ENCODE assay signal across 30 cellular contexts in genomic region chrX:3516051-3516541, GRCh38.
DNase-seq lines count a peak whose midpoint lies in the region; ATAC-seq, FAIRE-seq and TF ChIP-seq lines count a peak whose summit lies in the region.
"Had no signal": no experiment of that assay in that cellular context is flagged by ENCODE, and none has a peak within 500 bp of the region (broad histone marks: within the 10 kb centered on the region; RNA-seq: fewer than 3 reads in every experiment).

No MANE protein-coding gene starts in this region.

- H3K9me3 Mint-ChIP-seq in astrocyte (ENCODE audit: unreplicated experiment) (peaks cover 7% of the 10 kb centered on the region), immature natural killer cell (peaks cover 0 to 1% (median 0%) of the 10 kb centered on the region in 6 donors)
- H3K9me3 Mint-ChIP-seq: activated CD4-positive, alpha-beta T cell treated with anti-CD3 and anti-CD28 coated beads, Interleukin-2, amount 10 ng/mL, durations not matched to agents 24 days and 14 days; effector memory CD8-positive, alpha-beta T cell; T-helper 1 cell treated with Interleukin-12 subunit alpha and Interleukin-12 subunit beta and Interleukin-4 antibody, amounts not matched to agents 30 μg/mL and 1 μg/mL, for 36 hours had no signal

- 78 to 86% (median 82%) methylated on average over 6 of the region's 6 CpGs for WGBS in heart left ventricle, 4 donors
- WGBS in aorta, 2 donors: 87 to 92% methylated on average over 6 of the region's 6 CpGs

- H3K36me3 ChIP-seq in ACC112 (ENCODE audit: insufficient read depth, low read length): no peaks in the 10 kb centered on the region
- no peaks in the 10 kb centered on the region for H3K36me3 ChIP-seq in astrocyte (ENCODE audit: insufficient read depth, low read length)
- H3K36me3 ChIP-seq in heart left ventricle: no peaks in the 10 kb centered on the region
- no peaks in the 10 kb centered on the region for H3K36me3 ChIP-seq in aorta (ENCODE audit: control insufficient read depth in 1 of 2, insufficient read depth in 2 of 2, low read length in 1 of 2)
- H3K36me3 ChIP-seq: ascending aorta, colonic mucosa, heart right ventricle, left lung, SJCRH30, suprapubic skin had no signal

- H2AFZ ChIP-seq in ACC112 (ENCODE audit: low read length, unreplicated experiment) (no peak overlapping the region), astrocyte (ENCODE audit: low read depth, low read length) (no peak overlapping the region)

- H3K36me3 Mint-ChIP-seq in astrocyte (ENCODE audit: low read depth, unreplicated experiment): no peaks in the 10 kb centered on the region
- H3K36me3 Mint-ChIP-seq in immature natural killer cell: no peaks in the 10 kb centered on the region
- H3K36me3 Mint-ChIP-seq: activated CD8-positive, alpha-beta memory T cell treated with anti-CD3 and anti-CD28 coated beads, Interleukin-2, amount 10 ng/mL, durations not matched to agents 7 days and 5 days had no signal

- no peak overlapping the region for H3K4me2 ChIP-seq in astrocyte (ENCODE audit: low read length)

- no peaks in the 10 kb centered on the region for H3K27me3 ChIP-seq in ACC112 (ENCODE audit: insufficient read depth, low read length)
- H3K27me3 ChIP-seq in astrocyte (ENCODE audit: insufficient read depth, low read length): no peaks in the 10 kb centered on the region
- no peaks in the 10 kb centered on the region for H3K27me3 ChIP-seq in heart left ventricle
- H3K27me3 ChIP-seq in aorta (ENCODE audit: control insufficient read depth in 1 of 2, insufficient read depth in 2 of 2, low read length in 1 of 2): no peaks in the 10 kb centered on the region
- H3K27me3 ChIP-seq: ascending aorta, colonic mucosa, heart right ventricle, left lung, SJCRH30, suprapubic skin had no signal

- no peak for TF ChIP-seq POLR2A in heart left ventricle (IDR thresholded peaks at IDR 0.05)

- DNase-seq in HT1080 (ENCODE audit: low read depth): peak; percentile 42
- DNase-seq in astrocyte (ENCODE audit: low read depth): peak; percentile 82
- peak; percentile 52 for DNase-seq in fibroblast of the conjunctiva (ENCODE audit: low read depth)
- no peak for DNase-seq in posterior vena cava (ENCODE audit: low spot score)
- DNase-seq in heart left ventricle: no peak
- no peak for DNase-seq in aorta
- no peak for DNase-seq in immature natural killer cell
- DNase-seq: activated CD4-positive, alpha-beta T cell treated with anti-CD3 and anti-CD28 coated beads, Interleukin-2, amount 10 ng/mL, durations not matched to agents 24 days and 14 days; activated CD8-positive, alpha-beta memory T cell treated with anti-CD3 and anti-CD28 coated beads, Interleukin-2, amount 10 ng/mL, durations not matched to agents 7 days and 5 days; activated naive CD4-positive, alpha-beta T cell treated with anti-CD3 and anti-CD28 coated beads, Interleukin-2, amount 50 U/mL, for 16 hours; C1 segment of cervical spinal cord; colonic mucosa; effector memory CD8-positive, alpha-beta T cell; heart right ventricle; KBM-7; left lung; midbrain; NCI-H1694 treated with DMSO at 0.1 percent for 48 hours; NCI-H82; SJCRH30 had no signal

- peak; percentile 96 for FAIRE-seq in astrocyte (lab: Jason Lieb, UNC)
- FAIRE-seq: D721Med, urothelium cell line had no signal

- H3K27me3 Mint-ChIP-seq in astrocyte (ENCODE audit: low read depth, unreplicated experiment) (no peaks in the 10 kb centered on the region), immature natural killer cell (ENCODE audit: low read depth in 3 of 3) (peaks cover 0 to 7% (median 2%) of the 10 kb centered on the region in 3 donors)
- H3K27me3 Mint-ChIP-seq: activated CD4-positive, alpha-beta T cell treated with anti-CD3 and anti-CD28 coated beads, Interleukin-2, amount 10 ng/mL, durations not matched to agents 24 days and 14 days; activated CD8-positive, alpha-beta memory T cell treated with anti-CD3 and anti-CD28 coated beads, Interleukin-2, amount 10 ng/mL, durations not matched to agents 7 days and 5 days; effector memory CD8-positive, alpha-beta T cell; progenitor cell of endocrine pancreas had no signal

- no peak overlapping the region for H3K4me3 Mint-ChIP-seq in astrocyte (ENCODE audit: unreplicated experiment)
- no peak overlapping the region for H3K4me3 Mint-ChIP-seq in immature natural killer cell
- H3K4me3 Mint-ChIP-seq: activated CD4-positive, alpha-beta T cell treated with anti-CD3 and anti-CD28 coated beads, Interleukin-2, amount 10 ng/mL, durations not matched to agents 24 days and 14 days; activated CD8-positive, alpha-beta memory T cell treated with anti-CD3 and anti-CD28 coated beads, Interleukin-2, amount 10 ng/mL, durations not matched to agents 7 days and 5 days; effector memory CD8-positive, alpha-beta T cell; neural crest cell; T-helper 1 cell treated with Interleukin-12 subunit alpha and Interleukin-12 subunit beta and Interleukin-4 antibody, amounts not matched to agents 30 μg/mL and 1 μg/mL, for 36 hours had no signal

- H3K79me2 ChIP-seq in ACC112 (ENCODE audit: control insufficient read depth, insufficient read depth, low read length, unreplicated experiment) (no peaks in the 10 kb centered on the region), astrocyte (ENCODE audit: insufficient read depth, low read length) (no peaks in the 10 kb centered on the region)

- H4K20me1 ChIP-seq in astrocyte (ENCODE audit: insufficient read depth, low read length): no peaks in the 10 kb centered on the region

- no peak overlapping the region for H3K4me3 ChIP-seq in ACC112 (ENCODE audit: low read depth, low read length)
- no peak overlapping the region for H3K4me3 ChIP-seq in astrocyte (ENCODE audit: insufficient read depth, low read depth, low read length)
- H3K4me3 ChIP-seq in heart left ventricle: no peak overlapping the region
- H3K4me3 ChIP-seq in aorta (ENCODE audit: low read length in 2 of 2): no peak overlapping the region
- H3K4me3 ChIP-seq: ascending aorta, colonic mucosa, heart right ventricle, left lung, SJCRH30, suprapubic skin had no signal

- H3K27ac Mint-ChIP-seq in astrocyte (ENCODE audit: unreplicated experiment) (no peak overlapping the region), immature natural killer cell (no peak overlapping the region)
- H3K27ac Mint-ChIP-seq: activated CD4-positive, alpha-beta T cell treated with anti-CD3 and anti-CD28 coated beads, Interleukin-2, amount 10 ng/mL, durations not matched to agents 24 days and 14 days; activated CD8-positive, alpha-beta memory T cell treated with anti-CD3 and anti-CD28 coated beads, Interleukin-2, amount 10 ng/mL, durations not matched to agents 7 days and 5 days; effector memory CD8-positive, alpha-beta T cell; progenitor cell of endocrine pancreas; T-helper 1 cell treated with Interleukin-12 subunit alpha and Interleukin-12 subunit beta and Interleukin-4 antibody, amounts not matched to agents 30 μg/mL and 1 μg/mL, for 36 hours had no signal

- H3K4me1 Mint-ChIP-seq in astrocyte (ENCODE audit: low read depth, unreplicated experiment) (peaks cover 20% of the 10 kb centered on the region), immature natural killer cell (no peaks in the 10 kb centered on the region)
- H3K4me1 Mint-ChIP-seq: activated CD4-positive, alpha-beta T cell treated with anti-CD3 and anti-CD28 coated beads, Interleukin-2, amount 10 ng/mL, durations not matched to agents 24 days and 14 days; activated CD8-positive, alpha-beta memory T cell treated with anti-CD3 and anti-CD28 coated beads, Interleukin-2, amount 10 ng/mL, durations not matched to agents 7 days and 5 days had no signal

- TF ChIP-seq CTCF in astrocyte (IDR thresholded peaks at IDR 0.05; ENCODE audit: insufficient read depth, low read depth, low read length) (no peak), heart left ventricle (IDR thresholded peaks at IDR 0.05) (no peak)

- H3K4me1 ChIP-seq in ACC112 (ENCODE audit: control insufficient read depth, insufficient read depth, low read length, unreplicated experiment) (peaks cover 27% of the 10 kb centered on the region), astrocyte (ENCODE audit: insufficient read depth, low read length) (peaks cover 19% of the 10 kb centered on the region), heart left ventricle (no peaks in the 10 kb centered on the region), aorta (ENCODE audit: control insufficient read depth in 1 of 2, insufficient read depth in 2 of 2, low read length in 2 of 2) (no peaks in the 10 kb centered on the region)
- H3K4me1 ChIP-seq: ascending aorta, colonic mucosa, heart right ventricle, left lung, suprapubic skin had no signal

- H3K27ac ChIP-seq in ACC112 (ENCODE audit: low read depth, low read length) (peak overlapping the region; percentile 81), astrocyte (ENCODE audit: low read depth, low read length) (peak overlapping the region; percentile 42), heart left ventricle (no peak overlapping the region), aorta (ENCODE audit: low read depth in 1 of 2, low read length in 2 of 2) (no peak overlapping the region)
- H3K27ac ChIP-seq: ascending aorta, colonic mucosa, left lung, SJCRH30, suprapubic skin, VCaP had no signal

- no peak for ATAC-seq in heart left ventricle
- no peak for ATAC-seq in aorta (ENCODE audit: low FRiP score)
- ATAC-seq: activated CD8-positive, alpha-beta memory T cell treated with anti-CD3 and anti-CD28 coated beads, Interleukin-2, amount 10 ng/mL, durations not matched to agents 7 days and 5 days; effector memory CD8-positive, alpha-beta T cell; esophagus mucosa; heart right ventricle; left lung had no signal

- intact Hi-C loops in posterior vena cava (cut with DNase I) (no loop called here), heart left ventricle (cut with DNase I) (no loop called here), aorta (cut with DNase I) (no loop called here)

- H3K9me3 ChIP-seq in astrocyte (ENCODE audit: insufficient read depth, low read depth, low read length) (no peaks in the 10 kb centered on the region), heart left ventricle (no peaks in the 10 kb centered on the region), aorta (ENCODE audit: control insufficient read depth, low read length) (no peaks in the 10 kb centered on the region)
- H3K9me3 ChIP-seq: ascending aorta, colonic mucosa, heart right ventricle, left lung, SJCRH30, suprapubic skin had no signal

- no peak overlapping the region for H3K9ac ChIP-seq in astrocyte (ENCODE audit: low read length)

Comparison
In these comparisons a context has a peak if more than half of its experiments do, and no peak if none do; other contexts are left out.
1. H3K27ac ChIP-seq: peak in ACC112 (single experiment) and astrocyte (single experiment); none in heart left ventricle (0 of 12) and aorta (0 of 2).
2. DNase-seq: peak in HT1080 (single experiment), astrocyte (single experiment) and fibroblast of the conjunctiva (single experiment); none in posterior vena cava (single experiment), heart left ventricle (0 of 5), aorta (0 of 2) and immature natural killer cell (0 of 3).